In the genomic region with DNA sequence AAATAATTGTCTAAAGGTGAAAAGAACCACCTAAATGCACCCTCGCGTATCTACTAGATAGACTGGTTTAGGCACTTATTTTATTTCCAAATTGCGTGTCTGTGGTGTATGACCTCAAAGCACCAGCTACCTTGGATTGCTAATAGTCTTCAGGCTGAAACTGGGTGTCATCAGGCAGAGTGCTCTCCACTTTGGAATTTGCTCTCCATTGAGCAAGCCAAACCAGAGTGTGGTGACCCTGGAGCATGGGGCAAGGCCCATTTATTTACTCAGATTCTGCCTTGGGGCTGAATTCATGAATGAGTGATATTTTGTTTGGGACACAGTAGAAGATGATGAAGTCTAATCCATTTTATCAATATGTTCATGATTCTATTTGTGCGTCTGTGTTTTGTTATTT, we compare ENCODE assay signal across 16 cellular contexts.
"Had no signal": no experiment of that assay in that cellular context is flagged by ENCODE, and none has a peak within 500 bp of the region (broad histone marks: within the 10 kb centered on the region; RNA-seq: fewer than 3 reads in every experiment).

No MANE protein-coding gene starts in this region.

- ATAC-seq: activated CD4-positive, alpha-beta T cell treated with anti-CD3 and anti-CD28 coated beads for 36 hours; activated T-cell treated with anti-CD3 and anti-CD28 coated beads, Interleukin-2, amount 50 U/mL, for 4 hours; lower lobe of right lung; stimulated activated naive CD8-positive, alpha-beta T cell treated with anti-CD3 and anti-CD28 coated beads, Interleukin-15, amount 100 ng/mL, for 72 hours; upper lobe of right lung had no signal

- H3K9me3 ChIP-seq: colonic mucosa, lower lobe of right lung, sigmoid colon, upper lobe of right lung had no signal

- DNase-seq: activated CD4-positive, alpha-beta memory T cell treated with anti-CD3 and anti-CD28 coated beads, Interleukin-2, amount 10 ng/mL, durations not matched to agents 7 days and 5 days; activated CD4-positive, alpha-beta T cell treated with anti-CD3 and anti-CD28 coated beads for 36 hours; activated effector memory CD4-positive, alpha-beta T cell treated with Interleukin-2 at 50 U/mL for 16 hours; activated naive CD4-positive, alpha-beta T cell treated with anti-CD3 and anti-CD28 coated beads, Interleukin-2, amount 50 U/mL, for 16 hours; activated T-cell treated with anti-CD3 and anti-CD28 coated beads, Interleukin-2, amount 50 U/mL, for 4 hours; colonic mucosa; effector CD4-positive, alpha-beta T cell; foreskin melanocyte; lower lobe of right lung; nephron progenitor cell; sigmoid colon; stimulated activated CD4-positive, alpha-beta T cell treated with anti-CD3 and anti-CD28 coated beads, Interleukin-1b, Interleukin-23, amount 100 ng/mL, for 48 hours; stimulated activated naive CD8-positive, alpha-beta T cell treated with anti-CD3 and anti-CD28 coated beads, Interleukin-15, amount 100 ng/mL, for 72 hours; T-helper 2 cell; upper lobe of right lung had no signal

- H3K36me3 ChIP-seq: cardiac muscle cell, colonic mucosa, lower lobe of right lung, sigmoid colon, upper lobe of right lung had no signal

- H3K4me3 ChIP-seq: cardiac muscle cell, colonic mucosa, lower lobe of right lung, sigmoid colon, upper lobe of right lung had no signal

- H3K27me3 ChIP-seq: cardiac muscle cell, colonic mucosa, sigmoid colon had no signal

- H3K27ac ChIP-seq: cardiac muscle cell, colonic mucosa, lower lobe of right lung, sigmoid colon, upper lobe of right lung had no signal

- H3K4me1 ChIP-seq: colonic mucosa, lower lobe of right lung, sigmoid colon, upper lobe of right lung had no signal
